23 cellular contexts compared by ENCODE assay signal in genomic region chr16:51124896-51125295, GRCh38. TPM values are rescaled to one million over a fixed set of nuclear protein-coding genes. Genes with fewer than 3 reads are reported as not detected.
A peak's percentile ranks its signal among the peaks of the same experiment; 100 is the strongest.
DNase-seq lines count a peak whose midpoint lies in the region; ATAC-seq, FAIRE-seq and TF ChIP-seq lines count a peak whose summit lies in the region.
"Had no signal": no experiment of that assay in that cellular context is flagged by ENCODE, and none has a peak within 500 bp of the region (broad histone marks: within the 10 kb centered on the region; RNA-seq: fewer than 3 reads in every experiment).

No MANE protein-coding gene starts in this region.

- H3K9me3 ChIP-seq in HEK293 (ENCODE audit: control insufficient read depth, insufficient read depth, low read depth, low read length) (no peaks in the 10 kb centered on the region), mucosa of descending colon (no peaks in the 10 kb centered on the region)
- H3K9me3 ChIP-seq: BE2C had no signal

- DNase-seq in bronchial epithelial cell (ENCODE audit: low read depth): no peak
- DNase-seq in left lobe of liver (ENCODE audit: low spot score): no peak
- no peak for DNase-seq in mucosa of descending colon
- DNase-seq: BE2C; C1 segment of cervical spinal cord; CD4-positive, CD25-positive, alpha-beta regulatory T cell; CD8-positive, alpha-beta memory T cell; COR-L47; DMS 273 treated with DMSO at 0.1 percent for 48 hours; DMS53; DND-41; EL; HCEC 1CT; HFFc6; IMR-90 had no signal

- peak; percentile 8; the same call in 1 of the 2 replicates for TF ChIP-seq CTCF in HEK293 (tag by site-specific recombination; IDR thresholded peaks at IDR 0.05)
- no peak for TF ChIP-seq CTCF in bronchial epithelial cell (IDR thresholded peaks at IDR 0.05; ENCODE audit: insufficient read depth, low read length, severe bottlenecking)
- TF ChIP-seq CTCF in mucosa of descending colon (IDR thresholded peaks at IDR 0.05): no peak

- intact Hi-C loops in mucosa of descending colon (cut with DNase I, micrococcal nuclease): no loop called here

- peak; percentile 28 for FAIRE-seq in bronchial epithelial cell (lab: Jason Lieb, UNC)
- FAIRE-seq: GM12878, GM19239, K562 had no signal

- H3K27ac ChIP-seq in HEK293 (ENCODE audit: extremely low read depth, low read depth, low read length): no peak overlapping the region
- H3K27ac ChIP-seq: HL-60 had no signal

- H3K4me3 ChIP-seq in HEK293 (ENCODE audit: low read depth, low read length) (no peak overlapping the region), bronchial epithelial cell (ENCODE audit: low read depth, low read length) (no peak overlapping the region), mucosa of descending colon (no peak overlapping the region)
- H3K4me3 ChIP-seq: GM12878, K562 had no signal

- H3K4me1 ChIP-seq in HEK293 (ENCODE audit: control insufficient read depth, insufficient read depth, low read length) (0 out of 2 replicates have a peak, but pooled peaks cover 2% of the 10 kb centered on the region), mucosa of descending colon (ENCODE audit: low read depth) (no peaks in the 10 kb centered on the region)
- H3K4me1 ChIP-seq: BE2C had no signal

- no peaks in the 10 kb centered on the region for H3K27me3 ChIP-seq in bronchial epithelial cell (ENCODE audit: control insufficient read depth, insufficient read depth, low read length)
- H3K27me3 ChIP-seq: BE2C had no signal

- POLR2A ChIA-PET in HEK293 (lab: Yijun Ruan, JAX): interaction anchor here (0.7 kb wide), 1 partner anchor 18 kb away, joined by 5 read pairs; no protein-coding TSS in a partner anchor

- ATAC-seq in left lobe of liver (peak; percentile 64), HG02623 (IDR thresholded peaks at IDR 0.05; ENCODE audit: unreplicated experiment) (no peak), mucosa of descending colon (no peak), HG03108 (IDR thresholded peaks at IDR 0.05; ENCODE audit: unreplicated experiment) (no peak)
- ATAC-seq: GM12878, K562 had no signal

- H3K36me3 ChIP-seq in HEK293 (ENCODE audit: control insufficient read depth in 2 of 2, insufficient read depth in 1 of 2, low read length in 2 of 2) (no peaks in the 10 kb centered on the region), bronchial epithelial cell (ENCODE audit: control insufficient read depth, insufficient read depth, low read length) (no peaks in the 10 kb centered on the region), mucosa of descending colon (ENCODE audit: low read depth) (no peaks in the 10 kb centered on the region)
- H3K36me3 ChIP-seq: BE2C had no signal

- CTCF ChIA-PET in HEK293 (lab: Yijun Ruan, JAX): no interaction called here

TF ChIP-seq in HEK293, 187 proteins besides CTCF, POLR2A, EP300 and RAD21:
- TF ChIP-seq ZSCAN16 (tag by site-specific recombination; IDR thresholded peaks at IDR 0.05) (peak; percentile 68; the same call in 1 of the 2 replicates), ZNF76 (tag by site-specific recombination; IDR thresholded peaks at IDR 0.05; ENCODE audit: borderline replicate concordance, low read depth) (no peak), ZNF664 (tag by site-specific recombination; IDR thresholded peaks at IDR 0.05) (no peak), YY2 (tag by site-specific recombination; IDR thresholded peaks at IDR 0.05) (no peak), ZNF148 (tag by site-specific recombination; IDR thresholded peaks at IDR 0.05; ENCODE audit: borderline replicate concordance) (no peak), ZNF521 (tag by site-specific recombination; IDR thresholded peaks at IDR 0.05) (no peak), YY1 (tag by site-specific recombination; IDR thresholded peaks at IDR 0.05) (no peak)

RNA-seq across cellular contexts. Expression of gene SALL1, which starts 26.2 kb away (rescaled TPM):
- total RNA-seq in bronchial epithelial cell: not detected in 2 replicates
- total RNA-seq in left lobe of liver: 27.9 TPM
- 1 to 10 TPM; 1.5 to 2.6 (median 1.7) TPM for total RNA-seq in mucosa of descending colon
- total RNA-seq: CD4-positive, CD25-positive, alpha-beta regulatory T cell; CD8-positive, alpha-beta memory T cell; G401; K562 had no signal
